3 cellular contexts compared by ENCODE assay signal in the genomic region with DNA sequence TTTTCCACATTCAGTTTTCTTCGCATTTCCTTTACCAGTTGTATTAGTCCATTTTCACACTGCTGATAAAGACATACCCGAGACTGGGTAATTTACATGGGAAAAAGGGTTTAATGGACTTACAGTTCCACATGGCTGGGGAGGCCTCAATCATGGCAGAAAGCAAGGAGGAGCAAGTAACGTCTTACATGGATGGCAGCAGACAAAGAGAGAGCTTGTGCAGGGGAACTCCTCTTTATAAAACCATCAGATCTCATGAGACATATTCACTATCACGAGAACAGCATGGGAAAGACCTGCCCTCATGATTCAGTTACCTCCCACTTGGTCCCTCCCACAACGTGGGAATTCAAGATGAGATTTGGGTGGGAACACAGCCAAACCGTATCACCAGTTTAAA. TPM values are rescaled to one million over a fixed set of nuclear protein-coding genes. Genes with fewer than 3 reads are reported as not detected.
"Had no signal": no experiment of that assay in that cellular context is flagged by ENCODE, and none has a peak within 500 bp of the region (broad histone marks: within the 10 kb centered on the region; RNA-seq: fewer than 3 reads in every experiment).

No MANE protein-coding gene starts in this region.

RNA-seq across cellular contexts. Expression of a gene that starts 59.1 kb away (rescaled TPM):
- total RNA-seq: H4, HT1080, IMR-90 had no signal
